8 cellular contexts compared by ENCODE assay signal in genomic region chr10:91799580-91799975, GRCh38. TPM values are rescaled to one million over a fixed set of nuclear protein-coding genes. Genes with fewer than 3 reads are reported as not detected.
DNase-seq lines count a peak whose midpoint lies in the region; ATAC-seq and TF ChIP-seq lines count a peak whose summit lies in the region.

No MANE protein-coding gene starts in this region.

- peaks cover 52 to 72% (median 68%) of the 10 kb centered on the region in 3 donors for H3K4me1 Mint-ChIP-seq in naive B cell

- H3K27me3 ChIP-seq in BE2C, result no peaks in the 10 kb centered on the region

- no peak for DNase-seq in BE2C
- DNase-seq in choroid plexus epithelial cell (ENCODE audit: low read depth), result no peak
- DNase-seq in naive B cell, result no peak
- no peak for DNase-seq in left colon
- no peak for DNase-seq in left lobe of liver (ENCODE audit: low spot score)

- H3K9me3 ChIP-seq in BE2C (no peaks in the 10 kb centered on the region), KOPT-K1 (ENCODE audit: insufficient read depth, low read length, poor library complexity, severe bottlenecking) (no peaks in the 10 kb centered on the region)

- H3K4me3 ChIP-seq in BE2C (ENCODE audit: low read depth, low read length) (peak overlapping the region; percentile 78), choroid plexus epithelial cell (ENCODE audit: low read depth, low read length) (peak overlapping the region; percentile 94)

- H3K4me1 ChIP-seq in BE2C, result no peaks in the 10 kb centered on the region

- H3K27ac Mint-ChIP-seq in naive B cell, result peak overlapping the region; percentile 63 to 98 (median 96)

- TF ChIP-seq CTCF in BE2C (IDR thresholded peaks at IDR 0.05; ENCODE audit: low read depth, low read length) (no peak), choroid plexus epithelial cell (conservative IDR thresholded peaks at IDR 0.05; ENCODE audit: low read depth, low read length) (no peak)

- peak overlapping the region; percentile 88 for H3K27ac ChIP-seq in KOPT-K1 (ENCODE audit: low read depth, low read length, poor library complexity, severe bottlenecking)

- intact Hi-C loops in left colon (cut with DNase I, micrococcal nuclease), result no loop called here

- no peaks in the 10 kb centered on the region for H3K9me3 Mint-ChIP-seq in naive B cell

- H3K36me3 Mint-ChIP-seq in naive B cell, result no peaks in the 10 kb centered on the region

- H3K36me3 ChIP-seq in BE2C (peaks cover 22% of the 10 kb centered on the region), KOPT-K1 (ENCODE audit: insufficient read depth, low read length) (peaks cover 33% of the 10 kb centered on the region)

- H3K4me3 Mint-ChIP-seq in naive B cell, result peak overlapping the region; percentile 51 to 98 (median 96)

- no peaks in the 10 kb centered on the region for H3K27me3 Mint-ChIP-seq in naive B cell

- no peak for ATAC-seq in naive B cell (ENCODE audit: low read depth in 2 of 2)
- no peak for ATAC-seq in left colon
- ATAC-seq in GM19452 (IDR thresholded peaks at IDR 0.05; ENCODE audit: unreplicated experiment), result no peak
- no peak for ATAC-seq in left lobe of liver
- ATAC-seq in HG03095 (IDR thresholded peaks at IDR 0.05; ENCODE audit: unreplicated experiment), result no peak

RNA-seq across cellular contexts. Expression of gene TNKS2, which starts 1.4 kb away (rescaled TPM):
- polyA plus RNA-seq in BE2C (2012; ENCODE audit: insufficient read depth, insufficient read length, low read depth), result 17.1 TPM
- 10 to 100 TPM; 17.9 to 32.2 (median 26.5) TPM for polyA plus RNA-seq in naive B cell (ENCODE audit: low read depth in 6 of 6)
- total RNA-seq in left colon (10 to 100 TPM; 23.5 to 27.5 TPM), left lobe of liver (11.8 TPM)
